Comparison of ENCODE assay signal across 9 cellular contexts in the genomic region with DNA sequence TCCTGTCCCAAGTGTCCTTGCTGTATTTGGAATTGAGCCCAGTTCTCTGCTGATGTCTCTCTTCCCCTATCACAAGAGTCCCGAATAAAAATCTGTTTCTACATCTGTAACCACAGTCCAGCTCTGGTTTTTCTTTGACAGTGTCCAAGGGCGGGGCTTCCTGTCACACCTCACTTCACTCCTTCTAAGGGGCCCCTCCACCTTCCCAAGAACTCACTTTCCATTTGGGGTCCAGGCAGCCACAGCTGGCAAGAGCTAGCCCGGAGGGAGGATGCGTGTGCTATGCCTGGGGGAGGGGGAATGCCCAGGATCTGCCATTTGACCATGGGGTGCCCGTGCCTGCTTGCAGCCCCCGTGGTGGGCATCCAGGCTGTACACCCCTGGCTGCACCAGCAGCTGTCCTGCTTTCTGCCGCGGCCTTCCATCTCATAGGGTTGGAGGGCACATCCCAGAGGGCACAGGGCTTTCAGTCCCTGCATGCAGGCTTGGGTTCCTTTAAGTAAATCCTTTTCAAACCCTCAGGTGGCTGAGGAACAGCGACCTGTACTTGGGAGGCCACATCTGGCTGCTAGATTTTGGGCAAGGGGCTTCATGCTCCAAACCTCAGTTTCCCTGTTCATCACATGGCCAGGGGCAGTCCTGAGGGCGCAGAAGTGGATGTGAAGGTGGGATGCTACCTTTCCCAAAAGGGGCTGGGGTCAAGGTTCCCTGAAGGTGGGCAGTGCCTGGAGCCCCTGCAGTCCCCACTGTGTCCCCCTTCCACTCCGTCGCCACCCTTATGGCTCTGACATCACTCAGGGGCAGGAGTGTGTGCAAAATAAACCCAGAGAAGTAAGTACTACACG. TPM values are rescaled to one million over a fixed set of nuclear protein-coding genes. Genes with fewer than 3 reads are reported as not detected.
DNase-seq lines count a peak whose midpoint lies in the region; ATAC-seq and TF ChIP-seq lines count a peak whose summit lies in the region.
"Had no signal": no experiment of that assay in that cellular context is flagged by ENCODE, and none has a peak within 500 bp of the region (broad histone marks: within the 10 kb centered on the region; RNA-seq: fewer than 3 reads in every experiment).

No MANE protein-coding gene starts in this region.

- no peaks in the 10 kb centered on the region for H3K36me3 ChIP-seq in lower lobe of right lung
- no peaks in the 10 kb centered on the region for H3K36me3 ChIP-seq in tibial nerve

- H3K4me1 ChIP-seq in lower lobe of right lung (peaks cover 50% of the 10 kb centered on the region), tibial nerve (peaks cover 0 to 61% (median 43%) of the 10 kb centered on the region in 4 donors)

- 40 to 61% methylated on average over 13 of the region's 13 CpGs for WGBS in tibial nerve, 2 donors

- no peak for ATAC-seq in lower lobe of right lung
- ATAC-seq in GM18870 (IDR thresholded peaks at IDR 0.05; ENCODE audit: unreplicated experiment) = no peak
- ATAC-seq in GM18519 (IDR thresholded peaks at IDR 0.05; ENCODE audit: low FRiP score, unreplicated experiment) = no peak

- TF ChIP-seq POLR2A in tibial nerve (IDR thresholded peaks at IDR 0.05) = no peak

- peak; percentile 64 for DNase-seq in activated effector memory CD4-positive, alpha-beta T cell treated with anti-CD3 and anti-CD28 coated beads, Interleukin-2, amount 50 U/mL, for 16 hours
- no peak for DNase-seq in activated effector memory CD4-positive, alpha-beta T cell treated with Interleukin-2 at 50 U/mL for 16 hours
- peak; percentile 59 for DNase-seq in activated CD8-positive, alpha-beta memory T cell treated with anti-CD3 and anti-CD28 coated beads, Interleukin-2, amount 50 U/mL, for 48 hours
- peak; percentile 44 for DNase-seq in lower lobe of right lung
- no peak for DNase-seq in tibial nerve (ENCODE audit: low spot score in 2 of 2)
- DNase-seq in amniotic stem cell (lab: John Stamatoyannopoulos, UW) = no peak
- DNase-seq: SK-N-SH had no signal

- H3K27me3 ChIP-seq in lower lobe of right lung (ENCODE audit: low read depth) = no peaks in the 10 kb centered on the region
- no peaks in the 10 kb centered on the region for H3K27me3 ChIP-seq in tibial nerve

- no peak for TF ChIP-seq EP300 in tibial nerve (IDR thresholded peaks at IDR 0.05)

- H3K27ac ChIP-seq in lower lobe of right lung = peak overlapping the region; percentile 95
- H3K27ac ChIP-seq in tibial nerve = peak overlapping the region in 3 of 4 donors; percentile 92 to 98 (median 97)

- H3K9me3 ChIP-seq in lower lobe of right lung (no peaks in the 10 kb centered on the region), tibial nerve (peaks cover 0 to 11% (median 0%) of the 10 kb centered on the region in 4 donors)
- H3K9me3 ChIP-seq: SK-N-SH had no signal

- intact Hi-C loops in lower lobe of right lung (cut with DNase I) = no loop called here

- TF ChIP-seq CTCF in lower lobe of right lung (IDR thresholded peaks at IDR 0.05) (no peak), tibial nerve (IDR thresholded peaks at IDR 0.05) (no peak)

- H3K4me3 ChIP-seq in lower lobe of right lung (no peak overlapping the region), tibial nerve (no peak overlapping the region)

RNA-seq across cellular contexts. Expression of gene CARD19, which starts 2.3 kb away (rescaled TPM):
- 25.6 TPM for total RNA-seq in lower lobe of right lung
- 10 to 100 TPM; 53.4 to 93.6 (median 60.7) TPM for total RNA-seq in tibial nerve

RNA-seq across cellular contexts. Expression of gene SUSD3, which starts 35.2 kb away (rescaled TPM):
- total RNA-seq in lower lobe of right lung (5.3 TPM), tibial nerve (1 to 10 TPM in 3 of 4 donors, not detected in 1; 3.0 to 4.2 (median 3.7) TPM)

RNA-seq across cellular contexts. Expression of gene NINJ1, which starts 40.4 kb away (rescaled TPM):
- 46.6 TPM for total RNA-seq in lower lobe of right lung
- 10 to 100 TPM; 48.2 to 98.8 (median 72.9) TPM for total RNA-seq in tibial nerve

Comparison
In these comparisons a context has a peak if more than half of its experiments do, and no peak if none do; other contexts are left out.
1. DNase-seq: peak in activated effector memory CD4-positive, alpha-beta T cell treated with anti-CD3 and anti-CD28 coated beads, Interleukin-2, amount 50 U/mL, for 16 hours (single experiment), activated CD8-positive, alpha-beta memory T cell treated with anti-CD3 and anti-CD28 coated beads, Interleukin-2, amount 50 U/mL, for 48 hours (single experiment) and lower lobe of right lung (single experiment); none in activated effector memory CD4-positive, alpha-beta T cell treated with Interleukin-2 at 50 U/mL for 16 hours (single experiment), tibial nerve (0 of 2) and amniotic stem cell (single experiment).